Comparison of ENCODE assay signal across 16 cellular contexts in genomic region chr2:217451634-217452033, GRCh38.
DNase-seq lines count a peak whose midpoint lies in the region; ATAC-seq and TF ChIP-seq lines count a peak whose summit lies in the region.
"Had no signal": no experiment of that assay in that cellular context is flagged by ENCODE, and none has a peak within 500 bp of the region (broad histone marks: within the 10 kb centered on the region; RNA-seq: fewer than 3 reads in every experiment).

No MANE protein-coding gene starts in this region.

- H3K9ac ChIP-seq in GM23248: no peak overlapping the region

- WGBS in GM23248 (ENCODE audit: low coverage in 1 of 2, low lambda C conversion rate in 2 of 2, missing lambda C conversion rate in 2 of 2), 2 experiments: 82 to 90% methylated on average over 4 of the region's 4 CpGs

- no peak overlapping the region for H3K4me3 Mint-ChIP-seq in T-cell

- H3K9me3 Mint-ChIP-seq in T-cell: no peaks in the 10 kb centered on the region

- H3F3A ChIP-seq in GM23248 (ENCODE audit: insufficient read depth): no peaks in the 10 kb centered on the region

- H3K27ac ChIP-seq in GM23248: no peak overlapping the region
- no peak overlapping the region for H3K27ac ChIP-seq in RWPE1

- no peak for TF ChIP-seq CTCF in RWPE1 (conservative IDR thresholded peaks at IDR 0.05; ENCODE audit: low read depth)
- TF ChIP-seq CTCF in fibroblast of villous mesenchyme (IDR thresholded peaks at IDR 0.05; ENCODE audit: insufficient read depth, low read depth, low read length): no peak

- H3K4me1 Mint-ChIP-seq in T-cell: peaks cover 0 to 3% (median 0%) of the 10 kb centered on the region in 3 donors

- H3K4me1 ChIP-seq in GM23248 (ENCODE audit: insufficient read depth): peaks cover 6% of the 10 kb centered on the region; the same call in 1 of the 2 replicates

- H2AFZ ChIP-seq in GM23248: no peak overlapping the region

- peaks cover 3% of the 10 kb centered on the region for H3K36me3 Mint-ChIP-seq in T-cell

- CTCF ChIA-PET in RWPE1 (lab: Yijun Ruan, JAX) (interaction anchor here (1.1 kb wide), 1 partner anchor 59 kb away, joined by 3 read pairs; no protein-coding TSS in a partner anchor), T-cell (lab: Charles Lee) (no interaction called here)

- ATAC-seq in sciatic nerve: peak; percentile 74
- no peak for ATAC-seq in T-cell (replicated peaks in 1 of 4)
- ATAC-seq in GM21381 (IDR thresholded peaks at IDR 0.05; ENCODE audit: unreplicated experiment): no peak

- no peaks in the 10 kb centered on the region for H3K9me2 ChIP-seq in GM23248 (ENCODE audit: insufficient read depth)

- no peak overlapping the region for H3K27ac Mint-ChIP-seq in T-cell

- DNase-seq in GM23248 (peak; percentile 47), RWPE1 (ENCODE audit: low spot score) (peak; percentile 17), fibroblast of villous mesenchyme (ENCODE audit: low read depth) (peak; percentile 43), sciatic nerve (ENCODE audit: low spot score) (no peak), T-cell (no peak), ureter (ENCODE audit: low spot score) (no peak)
- DNase-seq: activated CD4-positive, alpha-beta T cell treated with anti-CD3 and anti-CD28 coated beads, Interleukin-2, amount 50 U/mL, for 48 hours; activated effector memory CD4-positive, alpha-beta T cell treated with Interleukin-2 at 50 U/mL for 16 hours; Caco-2; hippocampal formation; NCI-H1694 treated with DMSO at 0.1 percent for 48 hours; NCI-H526 treated with DMSO at 0.1 percent for 48 hours; nucleus accumbens; small intestine had no signal

- no peaks in the 10 kb centered on the region for H3K27me3 ChIP-seq in GM23248 (replicated peaks; ENCODE audit: insufficient read depth)

- H3K4me2 ChIP-seq in GM23248 (ENCODE audit: unreplicated experiment): no peak overlapping the region

- intact Hi-C loops in sciatic nerve (cut with DNase I): no loop called here

- in situ Hi-C loops in GM23248 (cut with MboI): no loop called here

- no peaks in the 10 kb centered on the region for H3K79me2 ChIP-seq in GM23248 (ENCODE audit: insufficient read depth)

- no peaks in the 10 kb centered on the region for H4K20me1 ChIP-seq in GM23248 (ENCODE audit: insufficient read depth)

- no peaks in the 10 kb centered on the region for H3K36me3 ChIP-seq in GM23248 (ENCODE audit: low read depth)

- H3K4me3 ChIP-seq in GM23248 (no peak overlapping the region), fibroblast of villous mesenchyme (ENCODE audit: low read depth, low read length) (no peak overlapping the region)
- H3K4me3 ChIP-seq: lung had no signal

- no peaks in the 10 kb centered on the region for H3K9me3 ChIP-seq in GM23248 (ENCODE audit: low read depth)
- H3K9me3 ChIP-seq: Caco-2 had no signal

- peaks cover 0 to 2% of the 10 kb centered on the region in 2 donors for H3K27me3 Mint-ChIP-seq in T-cell

- POLR2A ChIA-PET in RWPE1 (lab: Yijun Ruan, JAX; ENCODE audit: low non-redundant PET): no interaction called here
- POLR2A ChIA-PET in T-cell (lab: Charles Lee): no interaction called here

Comparison
In these comparisons a context has a peak if more than half of its experiments do, and no peak if none do; other contexts are left out.
1. DNase-seq: peak in GM23248 (single experiment), RWPE1 (single experiment) and fibroblast of villous mesenchyme (single experiment); none in sciatic nerve (single experiment), T-cell (0 of 34) and ureter (single experiment).